In genomic region chr2:66455490-66455889, GRCh38 we compare ENCODE assay signal across 20 cellular contexts. TPM values are rescaled to one million over a fixed set of nuclear protein-coding genes. Genes with fewer than 3 reads are reported as not detected.
DNase-seq lines count a peak whose midpoint lies in the region; ATAC-seq and TF ChIP-seq lines count a peak whose summit lies in the region.
"Had no signal": no experiment of that assay in that cellular context is flagged by ENCODE, and none has a peak within 500 bp of the region (broad histone marks: within the 10 kb centered on the region; RNA-seq: fewer than 3 reads in every experiment).

No MANE protein-coding gene starts in this region.

- no peak overlapping the region for H3K9ac ChIP-seq in mammary epithelial cell (ENCODE audit: insufficient read depth, low read length)
- H3K9ac ChIP-seq: BLaER1, KMS-11 had no signal

- dilution Hi-C loops in mammary epithelial cell (cut with HindIII; ENCODE audit: low sequenced_read_pairs): no loop called here

- H3K27ac Mint-ChIP-seq in mesothelial cell of epicardium: peak overlapping the region; percentile 60
- H3K27ac Mint-ChIP-seq: CD4-positive, CD25-positive, alpha-beta regulatory T cell; IgD-negative memory B cell had no signal

- DNase-seq in left ventricle myocardium superior (no peak), heart left ventricle (no peak), mesothelial cell of epicardium (ENCODE audit: low spot score in 2 of 2, unreplicated experiment in 2 of 2) (no peak), sigmoid colon (no peak), mammary epithelial cell (no peak)
- DNase-seq: CD4-positive, CD25-positive, alpha-beta regulatory T cell; MM.1S; NCI-H2029 treated with DMSO at 0.1 percent for 48 hours; NCI-H2227 treated with DMSO at 0.1 percent for 48 hours; NCI-H69; SIG-M5 had no signal

- H3K4me3 ChIP-seq in heart left ventricle: no peak overlapping the region
- H3K4me3 ChIP-seq in sigmoid colon: no peak overlapping the region
- no peak overlapping the region for H3K4me3 ChIP-seq in mammary epithelial cell (replicated peaks in 1 of 3; ENCODE audit: insufficient read depth in 1 of 3, low read depth in 2 of 3, low read length in 3 of 3)
- H3K4me3 ChIP-seq: BLaER1 had no signal

- no peak overlapping the region for H3K4me2 ChIP-seq in mammary epithelial cell (ENCODE audit: insufficient read depth, low read depth, low read length)
- H3K4me2 ChIP-seq: BLaER1, KMS-11 had no signal

- H4K20me1 ChIP-seq in mammary epithelial cell (ENCODE audit: insufficient read depth, low read length): no peaks in the 10 kb centered on the region
- H4K20me1 ChIP-seq: BLaER1 had no signal

- H3K27me3 ChIP-seq in heart left ventricle (no peaks in the 10 kb centered on the region), sigmoid colon (no peaks in the 10 kb centered on the region), mammary epithelial cell (ENCODE audit: insufficient read depth, low read length) (no peaks in the 10 kb centered on the region)
- H3K27me3 ChIP-seq: BLaER1 had no signal

- peaks cover 30% of the 10 kb centered on the region for H3K36me3 Mint-ChIP-seq in mesothelial cell of epicardium
- H3K36me3 Mint-ChIP-seq: CD4-positive, CD25-positive, alpha-beta regulatory T cell; IgD-negative memory B cell had no signal

- in situ Hi-C loops in mammary epithelial cell (cut with MboI; ENCODE audit: low sequenced_read_pairs in 2 of 2): no loop called here

- no peak overlapping the region for H3K4me3 Mint-ChIP-seq in mesothelial cell of epicardium
- H3K4me3 Mint-ChIP-seq: CD4-positive, CD25-positive, alpha-beta regulatory T cell; IgD-negative memory B cell had no signal

- TF ChIP-seq POLR2A in heart left ventricle (IDR thresholded peaks at IDR 0.05) (no peak), sigmoid colon (IDR thresholded peaks at IDR 0.05) (no peak)

- TF ChIP-seq EP300 in sigmoid colon (IDR thresholded peaks at IDR 0.05): no peak

- H2AFZ ChIP-seq in mammary epithelial cell (ENCODE audit: low read depth, low read length): no peak overlapping the region

- peak; percentile 50 for ATAC-seq in left ventricle myocardium superior
- ATAC-seq in heart left ventricle: no peak
- ATAC-seq in GM21576 (IDR thresholded peaks at IDR 0.05; ENCODE audit: unreplicated experiment): no peak
- no peak for ATAC-seq in HG03520 (IDR thresholded peaks at IDR 0.05; ENCODE audit: unreplicated experiment)
- ATAC-seq: HCT116, Panc1 had no signal

- H3K36me3 ChIP-seq in heart left ventricle: peaks cover 0 to 23% (median 0%) of the 10 kb centered on the region in 9 donors
- H3K36me3 ChIP-seq in sigmoid colon: peaks cover 0 to 43% (median 6%) of the 10 kb centered on the region in 4 donors
- H3K36me3 ChIP-seq in mammary epithelial cell (ENCODE audit: insufficient read depth, low read length): no peaks in the 10 kb centered on the region
- H3K36me3 ChIP-seq: BLaER1 had no signal

- TF ChIP-seq CTCF in heart left ventricle (IDR thresholded peaks at IDR 0.05): no peak
- no peak for TF ChIP-seq CTCF in mesothelial cell of epicardium (IDR thresholded peaks at IDR 0.05; ENCODE audit: unreplicated experiment)
- no peak for TF ChIP-seq CTCF in sigmoid colon (IDR thresholded peaks at IDR 0.05)
- TF ChIP-seq CTCF in mammary epithelial cell (conservative IDR thresholded peaks at IDR 0.05 in 1 of 2, IDR thresholded peaks at IDR 0.05 in 1 of 2; ENCODE audit: extremely low read depth in 1 of 2, insufficient read depth in 1 of 2, low read depth in 1 of 2, low read length in 2 of 2): no peak

- H3K4me1 ChIP-seq in heart left ventricle (peaks cover 0 to 29% (median 2%) of the 10 kb centered on the region in 12 donors), sigmoid colon (peaks cover 0 to 100% (median 87%) of the 10 kb centered on the region in 4 donors), mammary epithelial cell (ENCODE audit: insufficient read depth, low read length) (no peaks in the 10 kb centered on the region)
- H3K4me1 ChIP-seq: BLaER1 had no signal

- no peaks in the 10 kb centered on the region for H3K79me2 ChIP-seq in mammary epithelial cell (ENCODE audit: insufficient read depth, low read length)

- H3K9me3 Mint-ChIP-seq in mesothelial cell of epicardium: no peaks in the 10 kb centered on the region

- WGBS in heart left ventricle, 4 donors: 76 to 83% (median 79%) methylated on average over 2 of the region's 2 CpGs
- WGBS in sigmoid colon, 2 donors: 72 to 83% methylated on average over 2 of the region's 2 CpGs
- WGBS in mammary epithelial cell (ENCODE audit: low coverage, missing lambda C conversion rate): 89% methylated on average over 2 of the region's 2 CpGs

- H3K27ac ChIP-seq in heart left ventricle: peak overlapping the region in 4 of 12 donors; percentile 24 to 52 (median 38)
- H3K27ac ChIP-seq in sigmoid colon: peak overlapping the region; percentile 7 to 99 (median 98)
- no peak overlapping the region for H3K27ac ChIP-seq in mammary epithelial cell (ENCODE audit: insufficient read depth, low read depth, low read length)
- H3K27ac ChIP-seq: BLaER1, HL-60, KMS-11, RWPE1 had no signal

- H3K27me3 Mint-ChIP-seq in mesothelial cell of epicardium (ENCODE audit: low read depth): no peaks in the 10 kb centered on the region
- H3K27me3 Mint-ChIP-seq: CD4-positive, CD25-positive, alpha-beta regulatory T cell had no signal

- peaks cover 76% of the 10 kb centered on the region for H3K4me1 Mint-ChIP-seq in mesothelial cell of epicardium
- H3K4me1 Mint-ChIP-seq: CD4-positive, CD25-positive, alpha-beta regulatory T cell; IgD-negative memory B cell had no signal

- H3K9me3 ChIP-seq in heart left ventricle (no peaks in the 10 kb centered on the region), sigmoid colon (no peaks in the 10 kb centered on the region), mammary epithelial cell (replicated peaks; ENCODE audit: insufficient read depth, low read length) (no peaks in the 10 kb centered on the region)
- H3K9me3 ChIP-seq: BLaER1 had no signal

- intact Hi-C loops in left ventricle myocardium superior (cut with micrococcal nuclease): no loop called here
- intact Hi-C loops in heart left ventricle (cut with DNase I): loop anchor here in 1 of 10 donors (5.0 kb wide), 1 partner anchor 42 kb away; no protein-coding TSS in a partner anchor
- intact Hi-C loops in sigmoid colon (cut with DNase I): no loop called here
- intact Hi-C loops in mammary epithelial cell (cut with micrococcal nuclease): no loop called here

- CTCF ChIA-PET in mammary epithelial cell (lab: Charles Lee; ENCODE audit: low non-redundant PET): no interaction called here

- no TSS peak for BruUV-seq in mammary epithelial cell (replicated peaks; lab: Mats Ljungman, UMichigan)

RNA-seq across cellular contexts. Expression of gene MEIS1, which starts 20.6 kb away (rescaled TPM):
- total RNA-seq in left ventricle myocardium superior (40.8 TPM), heart left ventricle (10 to 100 TPM; 21.3 to 50.8 (median 41.8) TPM), mesothelial cell of epicardium (305 to 324 TPM (median 317 TPM) in 3 replicates), sigmoid colon (100 to 1,000 TPM; 108 to 144 (median 128) TPM), mammary epithelial cell (1 to 10 TPM; 4.3 to 4.4 TPM)
- polyA plus RNA-seq in heart left ventricle (10 to 100 TPM; 12.9 to 55.7 TPM), sigmoid colon (10 to 100 TPM in 1 of 3 donors, 1 to 10 TPM in 2; 2.8 to 14.2 (median 7.8) TPM), mammary epithelial cell (2.0 TPM)
- polyA minus RNA-seq in mammary epithelial cell: 8.0 TPM
- polyA plus RNA-seq: CD4-positive, CD25-positive, alpha-beta regulatory T cell had no signal
